In genomic region chr16:2702438-2702825, GRCh38 we compare ENCODE assay signal across 1 cellular context.
TF ChIP-seq lines count a peak whose summit lies in the region.

No MANE protein-coding gene starts in this region.

TF ChIP-seq in K562, 482 proteins besides CTCF, POLR2A, EP300 and RAD21:
- TF ChIP-seq POLR2G (IDR thresholded peaks at IDR 0.05; ENCODE audit: low read depth, low read length) (0 out of 2 replicates have a peak, but pooled peaks have one; percentile 12), GABPA (tag; conservative IDR thresholded peaks at IDR 0.05; ENCODE audit: low read depth) (no peak)
